Comparison of ENCODE assay signal across 16 cellular contexts in the genomic region with DNA sequence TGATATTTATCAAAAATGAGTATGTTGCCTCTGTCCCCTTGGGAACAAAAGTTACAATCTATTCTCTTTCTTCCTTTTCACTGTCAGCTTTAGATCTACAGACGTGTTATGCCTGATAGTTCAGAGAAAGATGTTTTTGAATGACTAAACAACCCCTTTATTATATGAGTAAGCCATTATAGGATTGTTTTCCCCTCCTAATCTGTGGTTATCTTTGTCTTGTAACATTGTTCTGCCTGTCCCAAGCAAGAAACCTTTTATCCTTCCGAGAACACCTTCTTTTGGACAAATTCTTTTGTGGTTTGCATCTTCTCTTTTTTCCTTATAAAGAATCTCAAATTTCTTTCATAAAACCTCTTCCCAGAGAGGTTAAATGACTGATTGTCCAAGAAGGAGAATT.
A peak's percentile ranks its signal among the peaks of the same experiment; 100 is the strongest.
DNase-seq lines count a peak whose midpoint lies in the region; FAIRE-seq and TF ChIP-seq lines count a peak whose summit lies in the region.
"Had no signal": no experiment of that assay in that cellular context is flagged by ENCODE, and none has a peak within 500 bp of the region (broad histone marks: within the 10 kb centered on the region; RNA-seq: fewer than 3 reads in every experiment).

No MANE protein-coding gene starts in this region.

- H3K9me1 ChIP-seq in keratinocyte (ENCODE audit: control insufficient read depth, extremely low read depth, insufficient read depth, low read length): no peaks in the 10 kb centered on the region

- peaks cover 61% of the 10 kb centered on the region for H3K4me1 ChIP-seq in ACC112 (ENCODE audit: control insufficient read depth, insufficient read depth, low read length, unreplicated experiment)
- peaks cover 22% of the 10 kb centered on the region for H3K4me1 ChIP-seq in keratinocyte (ENCODE audit: control insufficient read depth, extremely low read depth, insufficient read depth, low read length)
- H3K4me1 ChIP-seq in A673 (ENCODE audit: insufficient read depth, low read length, poor library complexity, severe bottlenecking): peaks cover 28% of the 10 kb centered on the region
- H3K4me1 ChIP-seq: suprapubic skin had no signal

- H3K9ac ChIP-seq in keratinocyte (ENCODE audit: control insufficient read depth, extremely low read depth, insufficient read depth, low read length): no peak overlapping the region
- H3K9ac ChIP-seq: KMS-11 had no signal

- intact Hi-C loops in A673 (cut with micrococcal nuclease; ENCODE audit: unreplicated experiment): loop anchor here (10.0 kb wide), 1 partner anchor 821 kb away; no protein-coding TSS in a partner anchor

- H4K20me1 ChIP-seq in keratinocyte (ENCODE audit: control insufficient read depth, extremely low read depth, insufficient read depth, low read length): no peaks in the 10 kb centered on the region

- H3K4me3 ChIP-seq in ACC112 (ENCODE audit: low read depth, low read length) (peak overlapping the region; percentile 64), keratinocyte (ENCODE audit: control insufficient read depth in 2 of 3, extremely low read depth in 1 of 3, insufficient read depth in 2 of 3, low read depth in 1 of 3, low read length in 3 of 3) (no peak overlapping the region), A673 (ENCODE audit: low read depth, low read length, poor library complexity, severe bottlenecking) (no peak overlapping the region)
- H3K4me3 ChIP-seq: mucosa of descending colon, suprapubic skin had no signal

- H2AFZ ChIP-seq in ACC112 (ENCODE audit: low read length, unreplicated experiment) (no peak overlapping the region), keratinocyte (ENCODE audit: control insufficient read depth, low read length) (no peak overlapping the region)

- no peaks in the 10 kb centered on the region for H3K36me3 ChIP-seq in ACC112 (ENCODE audit: insufficient read depth, low read length)
- no peaks in the 10 kb centered on the region for H3K36me3 ChIP-seq in keratinocyte (ENCODE audit: control insufficient read depth in 2 of 2, extremely low read depth in 1 of 2, insufficient read depth in 2 of 2, low read length in 2 of 2)
- no peaks in the 10 kb centered on the region for H3K36me3 ChIP-seq in A673 (ENCODE audit: insufficient read depth, low read length, poor library complexity, severe bottlenecking)
- H3K36me3 ChIP-seq: suprapubic skin had no signal

- POLR2A ChIA-PET in A673 (lab: Charles Lee; ENCODE audit: low non-redundant PET): no interaction called here

- no peak for TF ChIP-seq POLR2A in H54 (IDR thresholded peaks at IDR 0.05; ENCODE audit: low read depth, low read length)

- H3K79me2 ChIP-seq in ACC112 (ENCODE audit: control insufficient read depth, insufficient read depth, low read length, unreplicated experiment) (no peaks in the 10 kb centered on the region), keratinocyte (ENCODE audit: control insufficient read depth, insufficient read depth, low read length) (no peaks in the 10 kb centered on the region)

- DNase-seq in H54 (ENCODE audit: insufficient read length, low spot score) (no peak), amniotic epithelial cell (ENCODE audit: low read depth) (peak; percentile 79), keratinocyte (ENCODE audit: low read depth, low spot score) (no peak), A673 (ENCODE audit: low spot score) (no peak), NCI-H1694 (lab: John Stamatoyannopoulos, UW) (no peak), GOT3 (lab: John Stamatoyannopoulos, UW) (no peak)
- DNase-seq in activated CD8-positive, alpha-beta memory T cell treated with anti-CD3 and anti-CD28 coated beads for 24 hours: no peak
- DNase-seq: activated CD4-positive, alpha-beta T cell treated with anti-CD3 and anti-CD28 coated beads, Interleukin-2, amount 50 U/mL, for 1 hour; activated T-cell treated with anti-CD3 and anti-CD28 coated beads, Interleukin-2, amount 50 U/mL, for 1 hour; mucosa of descending colon; NCI-H2171; NCI-H774; stimulated activated CD4-positive, alpha-beta T cell treated with anti-CD3 and anti-CD28 coated beads, Interleukin-4, amount 100 ng/mL, for 1 hour had no signal

- dilution Hi-C loops in keratinocyte (cut with MboI; ENCODE audit: extremely low pct_ligation_motif_present, low sequenced_read_pairs): no loop called here

- peak overlapping the region; percentile 9 for H3K4me2 ChIP-seq in keratinocyte (ENCODE audit: control insufficient read depth, extremely low read depth, insufficient read depth, low read depth, low read length)
- H3K4me2 ChIP-seq: KMS-11 had no signal

- FAIRE-seq in H54 (lab: Jason Lieb, UNC) (peak; percentile 62), keratinocyte (lab: Jason Lieb, UNC) (peak; percentile 43)

- BruUV-seq in A673 (replicated peaks; lab: Mats Ljungman, UMichigan): no TSS peak

- H3K9me3 ChIP-seq in keratinocyte (ENCODE audit: control insufficient read depth, low read depth, low read length): no peaks in the 10 kb centered on the region
- peaks cover 5% of the 10 kb centered on the region for H3K9me3 ChIP-seq in A673 (ENCODE audit: low read depth, low read length, poor library complexity, severe bottlenecking)
- H3K9me3 ChIP-seq: mucosa of descending colon, suprapubic skin had no signal

- TF ChIP-seq CTCF in keratinocyte (optimal IDR thresholded peaks at IDR 0.05 in 1 of 3, IDR thresholded peaks at IDR 0.05 in 1 of 3, conservative IDR thresholded peaks at IDR 0.05 in 1 of 3; ENCODE audit: extremely low read depth in 1 of 3, insufficient read depth in 2 of 3, low read length in 3 of 3) (no peak), A673 (conservative IDR thresholded peaks at IDR 0.05; ENCODE audit: low read depth, low read length) (no peak)

- peak overlapping the region; percentile 98 for H3K27ac ChIP-seq in ACC112 (ENCODE audit: low read depth, low read length)
- peak overlapping the region; percentile 32 for H3K27ac ChIP-seq in keratinocyte (ENCODE audit: control insufficient read depth, insufficient read depth, low read length)
- H3K27ac ChIP-seq in A673 (ENCODE audit: low read depth, low read length, poor library complexity, severe bottlenecking): no peak overlapping the region
- H3K27ac ChIP-seq: KMS-11, suprapubic skin had no signal

- no peaks in the 10 kb centered on the region for H3K27me3 ChIP-seq in ACC112 (ENCODE audit: insufficient read depth, low read length)
- H3K27me3 ChIP-seq in keratinocyte (ENCODE audit: control insufficient read depth, extremely low read depth, insufficient read depth, low read length): no peaks in the 10 kb centered on the region
- no peaks in the 10 kb centered on the region for H3K27me3 ChIP-seq in A673 (replicated peaks; ENCODE audit: insufficient read depth, low read depth, low read length, poor library complexity)
- H3K27me3 ChIP-seq: suprapubic skin had no signal

- CTCF ChIA-PET in A673 (lab: Charles Lee): no interaction called here
